Comparison of ENCODE assay signal across 8 cellular contexts in genomic region chr6:158232445-158233213, GRCh38.
DNase-seq lines count a peak whose midpoint lies in the region; ATAC-seq and TF ChIP-seq lines count a peak whose summit lies in the region.

No MANE protein-coding gene starts in this region.

- no peaks in the 10 kb centered on the region for H3K9me2 ChIP-seq in GM23338 (ENCODE audit: insufficient read depth)

- H3K4me3 Mint-ChIP-seq in GM23338, result peak overlapping the region; percentile 93

- H3K4me1 ChIP-seq in GM23338 (ENCODE audit: insufficient read depth) (peaks cover 16% of the 10 kb centered on the region), left ventricle myocardium inferior (peaks cover 31% of the 10 kb centered on the region)

- H4K20me1 ChIP-seq in GM23338 (replicated peaks; ENCODE audit: insufficient read depth), result peaks cover 20% of the 10 kb centered on the region; the same call in 1 of the 2 replicates

- intact Hi-C loops in left ventricle myocardium inferior (cut with micrococcal nuclease), result no loop called here

- ATAC-seq in GM23338, result peak; percentile 67

- peaks cover 4% of the 10 kb centered on the region; the same call in 2 of the 3 replicates for H3K9me3 Mint-ChIP-seq in GM23338

- H3F3A ChIP-seq in GM23338 (replicated peaks; ENCODE audit: low read depth), result peaks cover 10% of the 10 kb centered on the region; the same call in 1 of the 2 replicates

- peak; percentile 50 for DNase-seq in DMS153 treated with DMSO at 0.1 percent for 48 hours (lab: John Stamatoyannopoulos, UW; ENCODE audit: unreplicated experiment)
- peak; percentile 61 for DNase-seq in GM23338 (ENCODE audit: low spot score)
- DNase-seq in LoVo (ENCODE audit: low spot score), result peak; percentile 36
- DNase-seq in SKM-1 treated with dmso at 0.1 percent for 144 hours (lab: John Stamatoyannopoulos, UW; ENCODE audit: unreplicated experiment), result peak; percentile 36
- peak; percentile 53 for DNase-seq in amniotic stem cell (lab: John Stamatoyannopoulos, UW)
- peak; percentile 60 for DNase-seq in left ventricle myocardium inferior
- peak; percentile 59 for DNase-seq in pons (ENCODE audit: low spot score)
- DNase-seq in NCI-H187 treated with DMSO at 0.1 percent for 48 hours (lab: John Stamatoyannopoulos, UW), result no peak

- H3K9me3 ChIP-seq in left ventricle myocardium inferior (replicated peaks), result no peaks in the 10 kb centered on the region

- H3K27ac ChIP-seq in GM23338 (ENCODE audit: low read depth) (no peak overlapping the region), left ventricle myocardium inferior (replicated peaks) (peak overlapping the region; percentile 92)

- peak overlapping the region; percentile 98 for H3K4me2 ChIP-seq in GM23338

- peaks cover 21% of the 10 kb centered on the region for H3K4me1 Mint-ChIP-seq in GM23338

- H3K36me3 ChIP-seq in GM23338 (ENCODE audit: insufficient read depth), result no peaks in the 10 kb centered on the region
- H3K36me3 ChIP-seq in left ventricle myocardium inferior, result no peaks in the 10 kb centered on the region

- H3K4me3 ChIP-seq in GM23338 (peak overlapping the region; percentile 87), left ventricle myocardium inferior (peak overlapping the region; percentile 81)

- peaks cover 19% of the 10 kb centered on the region for H3K36me3 Mint-ChIP-seq in GM23338 (ENCODE audit: low read depth)

- peaks cover 48% of the 10 kb centered on the region for H3K79me2 ChIP-seq in GM23338 (replicated peaks; ENCODE audit: insufficient read depth)

- peak overlapping the region; percentile 92 for H3K27ac Mint-ChIP-seq in GM23338

- H2AFZ ChIP-seq in GM23338, result no peak overlapping the region

- H3K27me3 ChIP-seq in GM23338 (ENCODE audit: insufficient read depth), result peaks cover 29% of the 10 kb centered on the region
- no peaks in the 10 kb centered on the region for H3K27me3 ChIP-seq in left ventricle myocardium inferior (ENCODE audit: low read depth)

- no peak for TF ChIP-seq CTCF in GM23338 (conservative IDR thresholded peaks at IDR 0.05; ENCODE audit: low read depth in 2 of 2)
- TF ChIP-seq CTCF in left ventricle myocardium inferior (IDR thresholded peaks at IDR 0.05; ENCODE audit: borderline replicate concordance), result no peak

- H3K27me3 Mint-ChIP-seq in GM23338 (ENCODE audit: insufficient read depth, low read depth, poor library complexity), result peaks cover 20% of the 10 kb centered on the region

TF ChIP-seq in GM23338, 12 proteins besides CTCF, POLR2A, EP300 and RAD21:
- no peak for TF ChIP-seq ZNF114 (CRISPR knock-in tag; IDR thresholded peaks at IDR 0.05)
- TF ChIP-seq ETS1 (IDR thresholded peaks at IDR 0.05), result no peak
- TF ChIP-seq POLR2AphosphoS5 (IDR thresholded peaks at IDR 0.05; ENCODE audit: low read depth), result peak; percentile 20; the same call in 1 of the 2 replicates
